ENCODE assay signal across 26 cellular contexts in the genomic region with DNA sequence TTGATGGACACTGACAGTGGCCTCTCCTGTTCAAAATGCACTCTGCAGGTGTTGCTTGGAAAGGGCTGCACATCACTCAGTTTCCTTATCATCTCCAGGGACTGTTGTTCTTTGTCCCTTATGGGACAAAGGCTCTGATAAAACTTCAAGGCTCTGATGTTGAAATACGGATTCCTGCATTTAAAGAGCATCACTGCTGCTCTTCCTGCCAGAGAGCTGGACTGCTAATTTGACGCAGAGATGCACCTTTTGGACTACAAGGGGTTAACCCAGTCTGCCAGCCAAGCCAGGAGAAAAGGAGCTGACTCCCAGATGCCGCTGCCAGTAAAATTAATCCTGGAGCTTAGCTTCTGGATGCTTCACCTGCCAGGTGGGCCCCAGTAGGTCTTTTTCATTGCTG.
"Had no signal": no experiment of that assay in that cellular context is flagged by ENCODE, and none has a peak within 500 bp of the region (broad histone marks: within the 10 kb centered on the region; RNA-seq: fewer than 3 reads in every experiment).

No MANE protein-coding gene starts in this region.

- H3K27me3 ChIP-seq: esophagus squamous epithelium, ovary, sigmoid colon, spleen, tibial nerve, upper lobe of left lung had no signal

- H3K4me3 Mint-ChIP-seq: effector memory CD8-positive, alpha-beta T cell; memory B cell; natural killer cell; neural crest cell; stimulated activated naive B cell treated with anti-CD40 and anti-IgM and Interleukin-4, amounts not matched to agents 10 μg/mL and 1 μg/mL and 100 μg/mL, for 72 hours; stimulated activated naive CD8-positive, alpha-beta T cell treated with anti-CD3 and anti-CD28 coated beads, Interleukin-15, Interleukin-2, amounts not matched to agents 100 ng/mL and 50 ng/mL, for 24 hours had no signal

- FAIRE-seq: endometrium, frontal cortex, keratinocyte, urothelium cell line had no signal

- H3K4me1 Mint-ChIP-seq: memory B cell; natural killer cell; stimulated activated naive B cell treated with anti-CD40 and anti-IgM and Interleukin-4, amounts not matched to agents 10 μg/mL and 1 μg/mL and 100 μg/mL, for 72 hours had no signal

- H3K9me3 Mint-ChIP-seq: effector memory CD8-positive, alpha-beta T cell; memory B cell; neural crest cell; stimulated activated naive B cell treated with anti-CD40 and anti-IgM and Interleukin-4, amounts not matched to agents 10 μg/mL and 1 μg/mL and 100 μg/mL, for 72 hours; stimulated activated naive CD8-positive, alpha-beta T cell treated with anti-CD3 and anti-CD28 coated beads, Interleukin-15, Interleukin-2, amounts not matched to agents 100 ng/mL and 50 ng/mL, for 24 hours had no signal

- H3K4me1 ChIP-seq: esophagus squamous epithelium, psoas muscle, sigmoid colon, spleen, upper lobe of left lung had no signal

- H3K36me3 ChIP-seq: esophagus squamous epithelium, ovary, sigmoid colon, spleen, thoracic aorta, tibial nerve, upper lobe of left lung had no signal

- ATAC-seq: effector memory CD8-positive, alpha-beta T cell; left lobe of liver; natural killer cell; psoas muscle; right cardiac atrium; stimulated activated naive B cell treated with anti-CD40 and anti-IgM and Interleukin-4, amounts not matched to agents 10 μg/mL and 1 μg/mL and 100 μg/mL, for 72 hours had no signal

- DNase-seq: cortex of kidney; effector memory CD8-positive, alpha-beta T cell; erythroblast; esophagus squamous epithelium; hypothalamus; natural killer cell; occipital lobe; ovary; posterior cingulate gyrus; psoas muscle; right cardiac atrium; sigmoid colon; spleen; stimulated activated naive B cell treated with anti-CD40 and anti-IgM and Interleukin-4, amounts not matched to agents 10 μg/mL and 1 μg/mL and 100 μg/mL, for 72 hours; upper lobe of left lung had no signal

- H3K27ac ChIP-seq: esophagus squamous epithelium, ovary, psoas muscle, sigmoid colon, spleen, thoracic aorta, tibial nerve, upper lobe of left lung had no signal

- H3K27ac Mint-ChIP-seq: effector memory CD8-positive, alpha-beta T cell; memory B cell; natural killer cell; stimulated activated naive B cell treated with anti-CD40 and anti-IgM and Interleukin-4, amounts not matched to agents 10 μg/mL and 1 μg/mL and 100 μg/mL, for 72 hours; stimulated activated naive CD8-positive, alpha-beta T cell treated with anti-CD3 and anti-CD28 coated beads, Interleukin-15, Interleukin-2, amounts not matched to agents 100 ng/mL and 50 ng/mL, for 24 hours had no signal

- H3K9me3 ChIP-seq: esophagus squamous epithelium, ovary, psoas muscle, sigmoid colon, spleen, thoracic aorta, tibial nerve, upper lobe of left lung had no signal

- H3K36me3 Mint-ChIP-seq: memory B cell; natural killer cell; stimulated activated naive B cell treated with anti-CD40 and anti-IgM and Interleukin-4, amounts not matched to agents 10 μg/mL and 1 μg/mL and 100 μg/mL, for 72 hours had no signal

- H3K27me3 Mint-ChIP-seq: effector memory CD8-positive, alpha-beta T cell; memory B cell; stimulated activated naive B cell treated with anti-CD40 and anti-IgM and Interleukin-4, amounts not matched to agents 10 μg/mL and 1 μg/mL and 100 μg/mL, for 72 hours; stimulated activated naive CD8-positive, alpha-beta T cell treated with anti-CD3 and anti-CD28 coated beads, Interleukin-15, Interleukin-2, amounts not matched to agents 100 ng/mL and 50 ng/mL, for 24 hours had no signal

- H3K4me3 ChIP-seq: esophagus squamous epithelium, lung, ovary, psoas muscle, sigmoid colon, spleen, thoracic aorta, tibial nerve, upper lobe of left lung had no signal
